1 cellular context compared by ENCODE assay signal in genomic region chr5:142009886-142010285, GRCh38.
TF ChIP-seq lines count a peak whose summit lies in the region.

No MANE protein-coding gene starts in this region.

TF ChIP-seq in K562, 482 proteins besides CTCF, POLR2A, EP300 and RAD21:
- TF ChIP-seq ZNF644 (tag; IDR thresholded peaks at IDR 0.05; ENCODE audit: low read depth): no peak
- no peak for TF ChIP-seq NFE2 (IDR thresholded peaks at IDR 0.05; ENCODE audit: low read depth)
- TF ChIP-seq DPF2 (IDR thresholded peaks at IDR 0.05): no peak
- no peak for TF ChIP-seq TRIM28 (IDR thresholded peaks at IDR 0.05)
